In genomic region chr22:20284471-20285086, GRCh38 we compare ENCODE assay signal across 22 cellular contexts.
"Had no signal": no experiment of that assay in that cellular context is flagged by ENCODE, and none has a peak within 500 bp of the region (broad histone marks: within the 10 kb centered on the region; RNA-seq: fewer than 3 reads in every experiment).

No MANE protein-coding gene starts in this region.

- H3K4me3 ChIP-seq: coronary artery, dorsolateral prefrontal cortex, esophagus muscularis mucosa, gastroesophageal sphincter, heart left ventricle, hepatocyte, left lung, lower lobe of right lung had no signal

- FAIRE-seq: colon, endothelial cell of umbilical vein, frontal cortex, islet of Langerhans, keratinocyte had no signal

- H3K9me3 ChIP-seq: esophagus muscularis mucosa, gastroesophageal sphincter, heart left ventricle, left lung, lower lobe of right lung had no signal

- H3K27ac ChIP-seq: coronary artery, dorsolateral prefrontal cortex, esophagus muscularis mucosa, foreskin keratinocyte, gastroesophageal sphincter, heart left ventricle, hepatocyte, left lung, lower lobe of right lung had no signal

- H3K79me2 ChIP-seq: hepatocyte had no signal

- DNase-seq: dermis blood vessel endothelial cell; dorsolateral prefrontal cortex; effector CD4-positive, alpha-beta T cell; effector memory CD4-positive, alpha-beta T cell; foreskin keratinocyte; heart left ventricle; hypothalamus; left cardiac atrium; left lung; left ventricle myocardium superior; lower lobe of right lung; mesenchymal stem cell; midbrain had no signal

- H3K4me1 ChIP-seq: esophagus muscularis mucosa, foreskin keratinocyte, gastroesophageal sphincter, heart left ventricle, left lung, lower lobe of right lung had no signal

- H3K27me3 ChIP-seq: dorsolateral prefrontal cortex, hepatocyte had no signal

- H3K36me3 ChIP-seq: esophagus muscularis mucosa, gastroesophageal sphincter, heart left ventricle, left lung, lower lobe of right lung had no signal

- H3K4me2 ChIP-seq: hepatocyte had no signal

- H2AFZ ChIP-seq: hepatocyte had no signal
